In the genomic region with DNA sequence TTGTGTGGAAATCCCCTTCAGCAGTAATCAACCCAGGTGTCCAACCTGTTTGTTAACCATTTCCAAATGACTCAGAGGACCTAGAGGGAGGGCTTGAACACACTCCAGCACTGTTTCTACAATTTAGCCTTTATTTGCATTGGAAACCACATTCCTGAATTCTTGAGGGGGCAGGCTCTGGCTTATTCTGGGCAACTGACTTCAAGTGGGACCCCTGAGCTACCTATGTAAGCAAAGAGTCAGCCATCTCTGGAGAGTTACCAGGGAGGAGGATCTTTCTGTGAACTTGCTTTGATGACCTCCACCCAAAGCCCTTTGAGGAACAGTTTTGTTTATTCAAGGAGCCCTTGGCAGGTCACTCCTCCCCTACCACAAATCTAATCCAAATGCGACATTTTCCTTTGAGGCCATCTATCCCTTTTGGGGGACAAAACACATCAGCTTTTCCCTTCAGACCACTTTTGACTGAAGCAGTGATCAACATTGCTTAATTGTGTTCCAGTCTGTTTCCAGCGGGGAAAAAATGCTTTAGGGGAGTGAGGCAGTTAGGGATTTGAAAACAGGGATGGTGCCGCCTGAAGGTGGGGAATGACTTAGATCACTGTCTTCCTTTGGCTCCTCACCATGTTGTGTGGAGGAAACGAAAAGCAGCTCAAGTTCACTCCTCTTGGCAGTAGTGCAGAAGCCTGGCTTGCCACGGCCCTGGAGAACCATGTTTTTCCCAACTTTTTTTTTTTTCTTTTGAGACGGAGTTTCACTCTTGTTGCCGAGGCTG, we compare ENCODE assay signal across 8 cellular contexts. TPM values are rescaled to one million over a fixed set of nuclear protein-coding genes. Genes with fewer than 3 reads are reported as not detected.
A peak's percentile ranks its signal among the peaks of the same experiment; 100 is the strongest.
DNase-seq lines count a peak whose midpoint lies in the region; ATAC-seq and TF ChIP-seq lines count a peak whose summit lies in the region.

No MANE protein-coding gene starts in this region.

- peaks cover 43 to 73% (median 60%) of the 10 kb centered on the region in 4 donors for H3K4me1 Mint-ChIP-seq in CD4-positive, alpha-beta memory T cell
- peaks cover 50% of the 10 kb centered on the region for H3K4me1 Mint-ChIP-seq in T-helper 2 cell treated with Interferon-gamma antibody and Interleukin-4, amounts not matched to agents 5 μg/mL and 100 μg/mL, for 36 hours (ENCODE audit: low read depth)

- no peaks in the 10 kb centered on the region for H3K27me3 ChIP-seq in CD4-positive, alpha-beta memory T cell (ENCODE audit: insufficient read depth, low read length)
- no peaks in the 10 kb centered on the region for H3K27me3 ChIP-seq in fibroblast of lung (ENCODE audit: control insufficient read depth, insufficient read depth, low read length)
- H3K27me3 ChIP-seq in parathyroid adenoma (ENCODE audit: control insufficient read depth, insufficient read depth, low read length) = no peaks in the 10 kb centered on the region

- H3K27ac Mint-ChIP-seq in CD4-positive, alpha-beta memory T cell = peak overlapping the region; percentile 82 to 90 (median 86)
- H3K27ac Mint-ChIP-seq in T-helper 2 cell treated with Interferon-gamma antibody and Interleukin-4, amounts not matched to agents 5 μg/mL and 100 μg/mL, for 36 hours = peak overlapping the region; percentile 87

- H3K9me3 Mint-ChIP-seq in CD4-positive, alpha-beta memory T cell = no peaks in the 10 kb centered on the region
- no peaks in the 10 kb centered on the region for H3K9me3 Mint-ChIP-seq in T-helper 2 cell treated with Interferon-gamma antibody and Interleukin-4, amounts not matched to agents 5 μg/mL and 100 μg/mL, for 36 hours

- peak overlapping the region; percentile 41 for H3K9ac ChIP-seq in fibroblast of lung (ENCODE audit: insufficient read depth, low read length)
- H3K9ac ChIP-seq in parathyroid adenoma = no peak overlapping the region

- peak overlapping the region in 7 of 8 donors; percentile 21 to 70 (median 39) for H3K4me3 Mint-ChIP-seq in CD4-positive, alpha-beta memory T cell
- peak overlapping the region; percentile 49 for H3K4me3 Mint-ChIP-seq in T-helper 2 cell treated with Interferon-gamma antibody and Interleukin-4, amounts not matched to agents 5 μg/mL and 100 μg/mL, for 36 hours

- peak in 4 of 5 donors; percentile 28 to 74 (median 44) for DNase-seq in CD4-positive, alpha-beta memory T cell
- DNase-seq in HT-29 (ENCODE audit: low spot score) (peak; percentile 96), fibroblast of lung (ENCODE audit: low read depth in 2 of 2) (peak; percentile 86 to 92), dedifferentiated amniotic fluid mesenchymal stem cell (ENCODE audit: extremely low spot score) (no peak), DMS79 treated with DMSO at 0.1 percent for 48 hours (lab: John Stamatoyannopoulos, UW) (no peak)
- DNase-seq in T-helper 2 cell treated with Interferon-gamma antibody and Interleukin-4, amounts not matched to agents 5 μg/mL and 100 μg/mL, for 36 hours (ENCODE audit: low spot score) = no peak

- H3K4me3 ChIP-seq in CD4-positive, alpha-beta memory T cell (ENCODE audit: low read length in 2 of 2) = peak overlapping the region in 1 of 2 donors; percentile 1
- H3K4me3 ChIP-seq in fibroblast of lung (replicated peaks in 1 of 4; ENCODE audit: control extremely low read depth in 1 of 4, insufficient read depth in 1 of 4, low read depth in 3 of 4, low read length in 4 of 4) (peak overlapping the region in 1 of 4 experiments; percentile 28), parathyroid adenoma (ENCODE audit: low read depth, low read length) (no peak overlapping the region)

- H3K9me3 ChIP-seq in CD4-positive, alpha-beta memory T cell (ENCODE audit: control insufficient read depth in 1 of 2, low read length in 2 of 2) = no peaks in the 10 kb centered on the region
- H3K9me3 ChIP-seq in fibroblast of lung (ENCODE audit: control insufficient read depth, insufficient read depth, low read depth, low read length) (no peaks in the 10 kb centered on the region), parathyroid adenoma (ENCODE audit: control insufficient read depth, low read length) (no peaks in the 10 kb centered on the region)

- peak in 1 of 2 donors; percentile 1 for TF ChIP-seq CTCF in fibroblast of lung (conservative IDR thresholded peaks at IDR 0.05 in 1 of 2, IDR thresholded peaks at IDR 0.05 in 1 of 2; ENCODE audit: low read depth in 1 of 2, low read length in 2 of 2)
- TF ChIP-seq CTCF in parathyroid adenoma (IDR thresholded peaks at IDR 0.05) = no peak

- H3K27ac ChIP-seq in CD4-positive, alpha-beta memory T cell (ENCODE audit: low read depth, low read length) = peak overlapping the region; percentile 62
- H3K27ac ChIP-seq in fibroblast of lung (ENCODE audit: insufficient read depth, low read length) = peak overlapping the region; percentile 90
- peak overlapping the region; percentile 40 for H3K27ac ChIP-seq in parathyroid adenoma

- no peaks in the 10 kb centered on the region for H3K27me3 Mint-ChIP-seq in CD4-positive, alpha-beta memory T cell
- H3K27me3 Mint-ChIP-seq in T-helper 2 cell treated with Interferon-gamma antibody and Interleukin-4, amounts not matched to agents 5 μg/mL and 100 μg/mL, for 36 hours (ENCODE audit: low read depth) = no peaks in the 10 kb centered on the region

- H3K4me1 ChIP-seq in CD4-positive, alpha-beta memory T cell (ENCODE audit: insufficient read depth, low read length) = peaks cover 74% of the 10 kb centered on the region
- H3K4me1 ChIP-seq in fibroblast of lung (ENCODE audit: control insufficient read depth, extremely low read depth, insufficient read depth, low read length) (peaks cover 13% of the 10 kb centered on the region), parathyroid adenoma (peaks cover 7% of the 10 kb centered on the region)

- H4K20me1 ChIP-seq in fibroblast of lung (ENCODE audit: control insufficient read depth, extremely low read depth, insufficient read depth, low read length) = no peaks in the 10 kb centered on the region

- H3K4me2 ChIP-seq in fibroblast of lung (ENCODE audit: extremely low read depth, insufficient read depth, low read length) (peak overlapping the region; percentile 87), parathyroid adenoma (ENCODE audit: low read length) (no peak overlapping the region)

- H2AFZ ChIP-seq in fibroblast of lung (ENCODE audit: low read length) (no peak overlapping the region), parathyroid adenoma (peak overlapping the region; percentile 26)

- POLR2A ChIA-PET in CD4-positive, alpha-beta memory T cell (lab: Charles Lee; ENCODE audit: partially characterized antibody) = interaction anchor here (0.6 to 18.0 kb wide), 9 partner anchors 10 to 1511 kb away, joined by 3 to 365 read pairs (median 4); a partner anchor contains a TSS

- H3K36me3 ChIP-seq in CD4-positive, alpha-beta memory T cell (ENCODE audit: insufficient read depth, low read length) = no peaks in the 10 kb centered on the region
- H3K36me3 ChIP-seq in fibroblast of lung (ENCODE audit: control insufficient read depth, insufficient read depth, low read length) = no peaks in the 10 kb centered on the region
- no peaks in the 10 kb centered on the region for H3K36me3 ChIP-seq in parathyroid adenoma (ENCODE audit: control insufficient read depth, insufficient read depth, low read length)

- CTCF ChIA-PET in CD4-positive, alpha-beta memory T cell (lab: Charles Lee; ENCODE audit: partially characterized antibody) = interaction anchor here (1.1 to 5.0 kb wide), 5 partner anchors 7 to 63 kb away, joined by 3 to 28 read pairs (median 3); no protein-coding TSS in a partner anchor

- peaks cover 7% of the 10 kb centered on the region for H3K79me2 ChIP-seq in fibroblast of lung (ENCODE audit: control insufficient read depth, insufficient read depth, low read length)
- no peaks in the 10 kb centered on the region for H3K79me2 ChIP-seq in parathyroid adenoma

- peak; percentile 41 for ATAC-seq in GM19035 (IDR thresholded peaks at IDR 0.05; ENCODE audit: unreplicated experiment)

- intact Hi-C loops in CD4-positive, alpha-beta memory T cell (cut with micrococcal nuclease) = no loop called here

- H3K36me3 Mint-ChIP-seq in CD4-positive, alpha-beta memory T cell = peaks cover 0 to 5% of the 10 kb centered on the region in 2 donors
- peaks cover 18% of the 10 kb centered on the region for H3K36me3 Mint-ChIP-seq in T-helper 2 cell treated with Interferon-gamma antibody and Interleukin-4, amounts not matched to agents 5 μg/mL and 100 μg/mL, for 36 hours (ENCODE audit: low read depth)

RNA-seq across cellular contexts. Expression of a gene that starts 46.2 kb away (rescaled TPM):
- 10 to 100 TPM; 42.4 to 44.0 TPM for total RNA-seq in CD4-positive, alpha-beta memory T cell
- polyA plus RNA-seq in CD4-positive, alpha-beta memory T cell = 10 to 100 TPM; 13.6 to 22.6 TPM
- total RNA-seq in HT-29 (2014; rRNA removed; shearing (Covaris generic)) = 3.3 and 3.5 TPM in 2 replicates
- 4.6 and 5.6 TPM in 2 replicates for total RNA-seq in fibroblast of lung
- 3.6 TPM in 2 replicates for polyA plus RNA-seq in fibroblast of lung
- 2.5 and 3.0 TPM in 2 replicates for polyA plus RNA-seq in fibroblast of lung (2012)
- polyA minus RNA-seq in fibroblast of lung (ENCODE audit: low replicate concordance) = 0.75 TPM in 1 of 2 replicates, not detected in the other

RNA-seq across cellular contexts. Expression of a gene that starts 46.3 kb away (rescaled TPM):
- 10 to 100 TPM; 57.2 to 67.4 TPM for total RNA-seq in CD4-positive, alpha-beta memory T cell
- polyA plus RNA-seq in CD4-positive, alpha-beta memory T cell = 10 to 100 TPM; 21.2 to 27.1 TPM
- total RNA-seq in HT-29 (2014; rRNA removed; shearing (Covaris generic)) = 18.8 and 21.5 TPM in 2 replicates
- total RNA-seq in fibroblast of lung = 21.3 and 21.6 TPM in 2 replicates
- 14.8 and 16.0 TPM in 2 replicates for polyA plus RNA-seq in fibroblast of lung
- 16.9 and 20.7 TPM in 2 replicates for polyA plus RNA-seq in fibroblast of lung (2012)
- 0.67 and 1.0 TPM in 2 replicates for polyA minus RNA-seq in fibroblast of lung (ENCODE audit: low replicate concordance)

Comparison
In these comparisons a context has a peak if more than half of its experiments do, and no peak if none do; other contexts are left out.
1. DNase-seq: peak in CD4-positive, alpha-beta memory T cell (4 of 5), HT-29 (single experiment) and fibroblast of lung (2 of 2); none in T-helper 2 cell treated with Interferon-gamma antibody and Interleukin-4, amounts not matched to agents 5 μg/mL and 100 μg/mL, for 36 hours (single experiment), dedifferentiated amniotic fluid mesenchymal stem cell (single experiment) and DMS79 treated with DMSO at 0.1 percent for 48 hours (single experiment).
2. H3K27ac ChIP-seq: peak in every context shown above with its lines; median percentile 90 in fibroblast of lung; 62 in CD4-positive, alpha-beta memory T cell; 40 in parathyroid adenoma.